8 cellular contexts compared by ENCODE assay signal in the genomic region with DNA sequence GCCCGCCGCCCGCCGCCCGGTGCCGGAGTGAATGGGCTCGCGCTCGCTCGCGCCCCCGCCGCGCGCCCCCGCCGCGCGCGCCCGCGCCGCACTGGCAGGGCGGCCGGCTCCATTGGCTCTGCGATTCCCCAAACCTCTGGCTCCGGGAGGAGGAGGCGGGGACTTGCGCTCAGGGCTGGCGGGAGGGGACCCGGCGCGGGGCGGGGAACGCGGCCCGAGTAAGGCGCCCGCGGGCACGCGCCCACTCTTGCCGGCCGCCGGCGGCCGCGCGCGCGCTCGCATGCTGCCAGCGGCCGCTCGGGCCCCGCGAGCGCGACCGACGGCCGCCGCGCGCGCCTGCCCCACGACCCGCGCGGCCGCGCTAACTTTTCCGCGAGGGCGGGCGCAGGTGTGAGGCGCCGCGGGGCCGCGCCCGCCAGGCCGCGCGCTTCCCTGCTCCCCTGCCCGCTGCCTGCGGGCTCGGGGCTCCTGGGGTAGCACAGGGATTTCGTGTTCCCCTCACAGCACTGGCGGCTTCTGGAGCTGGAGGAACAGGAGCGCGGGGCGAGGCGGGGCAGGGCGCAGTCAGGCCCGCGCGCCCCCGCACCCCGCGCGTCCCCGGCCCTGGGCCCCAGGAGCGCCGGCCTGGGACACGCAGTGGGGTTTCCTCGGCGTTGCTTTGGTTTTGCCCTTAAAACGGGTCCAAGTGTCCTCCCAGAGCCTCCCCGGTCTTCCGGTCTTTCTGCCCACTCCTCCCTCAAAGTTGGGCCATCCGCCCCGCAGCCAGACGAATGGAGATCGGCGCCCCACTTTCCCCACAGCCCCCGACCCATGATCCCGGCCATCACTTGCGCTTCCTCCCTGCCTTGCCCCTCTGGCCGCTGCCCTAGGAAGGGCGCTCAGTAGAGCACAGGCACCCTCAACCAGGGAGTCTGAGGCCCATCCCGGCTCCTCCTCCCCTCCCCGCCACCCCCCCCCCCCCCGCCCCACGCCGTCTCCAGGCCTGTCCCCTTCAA.
DNase-seq lines count a peak whose midpoint lies in the region; ATAC-seq and TF ChIP-seq lines count a peak whose summit lies in the region.

No MANE protein-coding gene starts in this region.

- peaks cover 2 to 18% (median 8%) of the 10 kb centered on the region in 3 donors for H3K27me3 Mint-ChIP-seq in immature natural killer cell (ENCODE audit: low read depth in 3 of 3)

- peak; percentile 90 for DNase-seq in GM10248 (ENCODE audit: extremely low spot score)
- peak; percentile 93 for DNase-seq in NCI-H2196 (lab: John Stamatoyannopoulos, UW; ENCODE audit: unreplicated experiment)
- peak; percentile 52 to 72 (median 60) for DNase-seq in activated CD4-positive, CD25-positive, alpha-beta regulatory T cell (lab: John Stamatoyannopoulos, UW)
- peak; percentile 75 to 78 for DNase-seq in cardiac fibroblast (ENCODE audit: low read depth in 2 of 2)
- peak; percentile 76 to 83 (median 82) for DNase-seq in immature natural killer cell

- peak overlapping the region; percentile 57 to 93 (median 86) for H3K27ac Mint-ChIP-seq in immature natural killer cell

- peak overlapping the region; percentile 77 to 86 (median 83) for H3K4me3 Mint-ChIP-seq in immature natural killer cell

- H3K4me3 ChIP-seq in cardiac fibroblast (replicated peaks in 1 of 2; ENCODE audit: low read depth in 2 of 2, low read length in 2 of 2) (peak overlapping the region; percentile 19 to 36), skin epidermis (peak overlapping the region; percentile 36 to 88 (median 46))

- POLR2A ChIA-PET in GM10248 (lab: Yijun Ruan, JAX) = no interaction called here

- CTCF ChIA-PET in GM10248 (lab: Yijun Ruan, JAX) = no interaction called here

- TF ChIP-seq CTCF in GM10248 (IDR thresholded peaks at IDR 0.05; ENCODE audit: control extremely low read depth, extremely low read depth, low read depth, missing control alignments) (no peak), cardiac fibroblast (IDR thresholded peaks at IDR 0.05; ENCODE audit: low read depth, low read length) (no peak)

- no peaks in the 10 kb centered on the region for H3K36me3 Mint-ChIP-seq in immature natural killer cell

- no peaks in the 10 kb centered on the region for H3K9me3 Mint-ChIP-seq in immature natural killer cell

- ATAC-seq in HG02981 (IDR thresholded peaks at IDR 0.05; ENCODE audit: unreplicated experiment) (peak; percentile 46), GM18861 (IDR thresholded peaks at IDR 0.05; ENCODE audit: unreplicated experiment) (no peak)

- peak overlapping the region in 19 of 21 experiments; percentile 9 to 92 (median 80) for H3K27ac ChIP-seq in skin epidermis

- H3K4me1 Mint-ChIP-seq in immature natural killer cell = peaks cover 17 to 24% of the 10 kb centered on the region in 2 donors
